In the genomic region with DNA sequence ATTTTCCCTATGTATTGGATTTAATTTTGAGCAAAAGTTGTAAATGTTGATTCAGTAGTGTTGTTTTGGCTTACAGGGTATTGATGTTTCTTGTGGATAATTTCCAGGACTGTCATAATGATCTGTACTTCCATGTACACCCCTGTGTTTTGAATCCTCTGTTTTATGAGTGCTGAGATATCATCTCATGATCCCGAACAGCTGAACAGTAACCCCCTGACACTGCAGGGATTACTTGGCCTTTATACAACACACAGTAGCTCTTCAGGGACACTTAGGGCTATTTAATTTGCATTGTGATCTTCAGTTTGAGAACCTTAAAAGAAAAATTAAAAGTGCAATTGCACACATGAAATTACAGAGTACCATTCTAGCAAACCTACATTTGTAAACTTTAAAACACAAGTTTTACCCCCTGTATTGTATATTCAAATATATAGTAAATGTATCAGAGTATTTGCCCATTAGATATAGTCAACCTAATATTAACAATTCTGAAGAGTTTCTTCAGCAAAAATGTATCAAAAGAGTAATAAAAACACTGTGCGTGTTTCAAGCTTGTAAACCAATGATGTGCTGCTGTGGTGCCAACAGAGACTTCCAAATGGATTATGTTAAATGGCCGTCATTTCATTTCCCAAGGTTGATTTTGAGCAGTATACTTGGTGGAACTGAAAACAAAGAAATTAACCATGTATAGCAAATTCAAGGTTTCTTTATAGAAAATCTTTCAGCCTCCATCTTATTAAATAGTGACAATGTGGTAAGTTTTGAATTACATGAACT, we compare ENCODE assay signal across 20 cellular contexts. TPM values are rescaled to one million over a fixed set of nuclear protein-coding genes. Genes with fewer than 3 reads are reported as not detected.
"Had no signal": no experiment of that assay in that cellular context is flagged by ENCODE, and none has a peak within 500 bp of the region (broad histone marks: within the 10 kb centered on the region; RNA-seq: fewer than 3 reads in every experiment).

No MANE protein-coding gene starts in this region.

- H3K27me3 ChIP-seq: brain microvascular endothelial cell, cardiac muscle cell had no signal

- H3K4me3 Mint-ChIP-seq: activated CD8-positive, alpha-beta T cell treated with anti-CD3 and anti-CD28 coated beads for 36 hours; activated naive CD4-positive, alpha-beta T cell treated with anti-CD3 and anti-CD28 coated beads, Interleukin-2, amount 10 ng/mL, durations not matched to agents 7 days and 5 days; activated naive CD8-positive, alpha-beta T cell treated with anti-CD3 and anti-CD28 coated beads for 36 hours; activated T-cell treated with anti-CD3 and anti-CD28 coated beads, Interleukin-2, amount 50 U/mL, for 72 hours; T-helper 1 cell treated with Interleukin-12 subunit alpha and Interleukin-12 subunit beta and Interleukin-4 antibody, amounts not matched to agents 30 μg/mL and 1 μg/mL, for 36 hours had no signal

- DNase-seq: activated CD4-positive, alpha-beta T cell treated with anti-CD3 and anti-CD28 coated beads for 4 hours; activated CD8-positive, alpha-beta memory T cell treated with anti-CD3 and anti-CD28 coated beads, Interleukin-2, amount 50 U/mL, for 4 hours; activated CD8-positive, alpha-beta T cell treated with anti-CD3 and anti-CD28 coated beads for 36 hours; activated gamma-delta T cell treated with Interleukin-2 at 50 U/mL for 16 hours; activated naive CD4-positive, alpha-beta T cell treated with anti-CD3 and anti-CD28 coated beads, Interleukin-2, amount 10 ng/mL, durations not matched to agents 7 days and 5 days; activated naive CD8-positive, alpha-beta T cell treated with anti-CD3 and anti-CD28 coated beads for 36 hours; activated T-cell treated with anti-CD3 and anti-CD28 coated beads, Interleukin-2, amount 50 U/mL, for 72 hours; brain microvascular endothelial cell; NCI-H1417; NCI-H1930; NCI-H345; NCI-H510A; NCI-H748 treated with DMSO at 0.1 percent for 48 hours; SHP77 had no signal

- H3K4me3 ChIP-seq: cardiac muscle cell had no signal

- FAIRE-seq: RCC 7860 had no signal

- H3K27me3 Mint-ChIP-seq: activated CD8-positive, alpha-beta T cell treated with anti-CD3 and anti-CD28 coated beads for 36 hours; activated naive CD4-positive, alpha-beta T cell treated with anti-CD3 and anti-CD28 coated beads, Interleukin-2, amount 10 ng/mL, durations not matched to agents 7 days and 5 days; activated naive CD8-positive, alpha-beta T cell treated with anti-CD3 and anti-CD28 coated beads for 36 hours had no signal

- H3K27ac Mint-ChIP-seq: activated CD8-positive, alpha-beta T cell treated with anti-CD3 and anti-CD28 coated beads for 36 hours; activated naive CD4-positive, alpha-beta T cell treated with anti-CD3 and anti-CD28 coated beads, Interleukin-2, amount 10 ng/mL, durations not matched to agents 7 days and 5 days; activated naive CD8-positive, alpha-beta T cell treated with anti-CD3 and anti-CD28 coated beads for 36 hours; activated T-cell treated with anti-CD3 and anti-CD28 coated beads, Interleukin-2, amount 50 U/mL, for 72 hours; activated T-helper 2 cell treated with anti-CD3 and anti-CD28 coated beads, Interferon-gamma antibody, Interleukin-2, Interleukin-4, amounts not matched to agents 10 μg/mL and 5 μg/mL and 100 μg/mL, durations not matched to agents 14 hours and 24 hours and 36 hours; T-helper 1 cell treated with Interleukin-12 subunit alpha and Interleukin-12 subunit beta and Interleukin-4 antibody, amounts not matched to agents 30 μg/mL and 1 μg/mL, for 36 hours had no signal

- H3K36me3 ChIP-seq: brain microvascular endothelial cell, cardiac muscle cell had no signal

- H3K4me1 Mint-ChIP-seq: activated naive CD4-positive, alpha-beta T cell treated with anti-CD3 and anti-CD28 coated beads, Interleukin-2, amount 10 ng/mL, durations not matched to agents 7 days and 5 days; activated naive CD8-positive, alpha-beta T cell treated with anti-CD3 and anti-CD28 coated beads for 36 hours had no signal

- H3K36me3 Mint-ChIP-seq: activated naive CD4-positive, alpha-beta T cell treated with anti-CD3 and anti-CD28 coated beads, Interleukin-2, amount 10 ng/mL, durations not matched to agents 7 days and 5 days; activated naive CD8-positive, alpha-beta T cell treated with anti-CD3 and anti-CD28 coated beads for 36 hours had no signal

- H3K27ac ChIP-seq: brain microvascular endothelial cell, cardiac muscle cell had no signal

- H3K9me3 Mint-ChIP-seq: activated naive CD8-positive, alpha-beta T cell treated with anti-CD3 and anti-CD28 coated beads for 36 hours; activated T-helper 2 cell treated with anti-CD3 and anti-CD28 coated beads, Interferon-gamma antibody, Interleukin-2, Interleukin-4, amounts not matched to agents 10 μg/mL and 5 μg/mL and 100 μg/mL, durations not matched to agents 14 hours and 24 hours and 36 hours; T-helper 1 cell treated with Interleukin-12 subunit alpha and Interleukin-12 subunit beta and Interleukin-4 antibody, amounts not matched to agents 30 μg/mL and 1 μg/mL, for 36 hours had no signal

RNA-seq across cellular contexts. Expression of a gene that starts 27.9 kb away (rescaled TPM):
- total RNA-seq: activated CD8-positive, alpha-beta T cell treated with anti-CD3 and anti-CD28 coated beads for 36 hours; activated naive CD8-positive, alpha-beta T cell treated with anti-CD3 and anti-CD28 coated beads for 36 hours; activated T-cell treated with anti-CD3 and anti-CD28 coated beads, Interleukin-2, amount 50 U/mL, for 72 hours; activated T-helper 2 cell treated with anti-CD3 and anti-CD28 coated beads, Interferon-gamma antibody, Interleukin-2, Interleukin-4, amounts not matched to agents 10 μg/mL and 5 μg/mL and 100 μg/mL, durations not matched to agents 14 hours and 24 hours and 36 hours; cardiac muscle cell; SK-MEL-5 had no signal
- polyA plus RNA-seq: cardiac muscle cell had no signal

RNA-seq across cellular contexts. Expression of a gene that starts 37.2 kb away (rescaled TPM):
- total RNA-seq: activated CD8-positive, alpha-beta T cell treated with anti-CD3 and anti-CD28 coated beads for 36 hours; activated naive CD8-positive, alpha-beta T cell treated with anti-CD3 and anti-CD28 coated beads for 36 hours; activated T-cell treated with anti-CD3 and anti-CD28 coated beads, Interleukin-2, amount 50 U/mL, for 72 hours; activated T-helper 2 cell treated with anti-CD3 and anti-CD28 coated beads, Interferon-gamma antibody, Interleukin-2, Interleukin-4, amounts not matched to agents 10 μg/mL and 5 μg/mL and 100 μg/mL, durations not matched to agents 14 hours and 24 hours and 36 hours; cardiac muscle cell; SK-MEL-5 had no signal
- polyA plus RNA-seq: adipose tissue, cardiac muscle cell had no signal
